17 cellular contexts compared by ENCODE assay signal in genomic region chr3:144244662-144245061, GRCh38.
DNase-seq lines count a peak whose midpoint lies in the region; ATAC-seq, FAIRE-seq and TF ChIP-seq lines count a peak whose summit lies in the region.
"Had no signal": no experiment of that assay in that cellular context is flagged by ENCODE, and none has a peak within 500 bp of the region (broad histone marks: within the 10 kb centered on the region; RNA-seq: fewer than 3 reads in every experiment).

No MANE protein-coding gene starts in this region.

- H3K9me3 Mint-ChIP-seq in stimulated activated naive B cell treated with anti-CD40 and anti-IgM and Interleukin-4, amounts not matched to agents 10 μg/mL and 1 μg/mL and 100 μg/mL, for 72 hours = peaks cover 0 to 3% of the 10 kb centered on the region in 2 donors

- no peak overlapping the region for H3K4me3 ChIP-seq in GM06990 (replicated peaks; ENCODE audit: low read depth, low read length)
- H3K4me3 ChIP-seq: SJSA1 had no signal

- FAIRE-seq in H54 (lab: Jason Lieb, UNC) = no peak
- FAIRE-seq: G401.6 had no signal

- TF ChIP-seq POLR2A in erythroblast (IDR thresholded peaks at IDR 0.05; ENCODE audit: low read length) (no peak), H54 (IDR thresholded peaks at IDR 0.05; ENCODE audit: low read depth, low read length) (no peak)

- no peak overlapping the region for H3K27ac Mint-ChIP-seq in stimulated activated naive B cell treated with anti-CD40 and anti-IgM and Interleukin-4, amounts not matched to agents 10 μg/mL and 1 μg/mL and 100 μg/mL, for 72 hours

- TF ChIP-seq CTCF in GM06990 (IDR thresholded peaks at IDR 0.05; ENCODE audit: insufficient read depth, low read length, poor library complexity, severe bottlenecking) = peak; percentile 38

- H3K4me1 Mint-ChIP-seq in stimulated activated naive B cell treated with anti-CD40 and anti-IgM and Interleukin-4, amounts not matched to agents 10 μg/mL and 1 μg/mL and 100 μg/mL, for 72 hours = no peaks in the 10 kb centered on the region

- no peak overlapping the region for H3K4me3 Mint-ChIP-seq in stimulated activated naive B cell treated with anti-CD40 and anti-IgM and Interleukin-4, amounts not matched to agents 10 μg/mL and 1 μg/mL and 100 μg/mL, for 72 hours

- peaks cover 0 to 6% of the 10 kb centered on the region in 2 donors for H3K27me3 Mint-ChIP-seq in stimulated activated naive B cell treated with anti-CD40 and anti-IgM and Interleukin-4, amounts not matched to agents 10 μg/mL and 1 μg/mL and 100 μg/mL, for 72 hours

- ATAC-seq in GM18867 (IDR thresholded peaks at IDR 0.05; ENCODE audit: unreplicated experiment) (peak; percentile 72), HG03439 (IDR thresholded peaks at IDR 0.05; ENCODE audit: unreplicated experiment) (no peak)
- ATAC-seq in stimulated activated naive B cell treated with anti-CD40 and anti-IgM and Interleukin-4, amounts not matched to agents 10 μg/mL and 1 μg/mL and 100 μg/mL, for 72 hours (replicated peaks) = no peak

- H3K36me3 ChIP-seq in GM06990 (ENCODE audit: control insufficient read depth, insufficient read depth, low read length) = no peaks in the 10 kb centered on the region
- H3K36me3 ChIP-seq: SJSA1 had no signal

- no peak for DNase-seq in GM06990 (ENCODE audit: extremely low read depth, insufficient read length)
- DNase-seq in NAMALWA (ENCODE audit: low spot score) = peak; percentile 31
- peak; percentile 25 to 49 for DNase-seq in erythroblast (lab: John Stamatoyannopoulos, UW)
- no peak for DNase-seq in stimulated activated naive B cell treated with anti-CD40 and anti-IgM and Interleukin-4, amounts not matched to agents 10 μg/mL and 1 μg/mL and 100 μg/mL, for 72 hours
- DNase-seq in NCI-H2227 (lab: John Stamatoyannopoulos, UW; ENCODE audit: unreplicated experiment) = no peak
- no peak for DNase-seq in H54 (ENCODE audit: insufficient read length, low spot score)
- DNase-seq: AML-193, Caco-2, DMS79, NCI-H1417 treated with DMSO at 0.1 percent for 48 hours, NCI-H2029, NCI-H524 treated with DMSO at 0.1 percent for 48 hours, OCI-M1 had no signal

- no peaks in the 10 kb centered on the region for H3K36me3 Mint-ChIP-seq in stimulated activated naive B cell treated with anti-CD40 and anti-IgM and Interleukin-4, amounts not matched to agents 10 μg/mL and 1 μg/mL and 100 μg/mL, for 72 hours

- no peaks in the 10 kb centered on the region for H3K27me3 ChIP-seq in GM06990 (replicated peaks; ENCODE audit: control insufficient read depth, insufficient read depth, low read length)
- H3K27me3 ChIP-seq: SJSA1 had no signal

Comparison
In these comparisons a context has a peak if more than half of its experiments do, and no peak if none do; other contexts are left out.
1. DNase-seq: peak in NAMALWA (single experiment) and erythroblast (2 of 2); none in GM06990 (single experiment), stimulated activated naive B cell treated with anti-CD40 and anti-IgM and Interleukin-4, amounts not matched to agents 10 μg/mL and 1 μg/mL and 100 μg/mL, for 72 hours (single experiment), NCI-H2227 (single experiment) and H54 (single experiment).